ENCODE assay signal across 13 cellular contexts in the genomic region with DNA sequence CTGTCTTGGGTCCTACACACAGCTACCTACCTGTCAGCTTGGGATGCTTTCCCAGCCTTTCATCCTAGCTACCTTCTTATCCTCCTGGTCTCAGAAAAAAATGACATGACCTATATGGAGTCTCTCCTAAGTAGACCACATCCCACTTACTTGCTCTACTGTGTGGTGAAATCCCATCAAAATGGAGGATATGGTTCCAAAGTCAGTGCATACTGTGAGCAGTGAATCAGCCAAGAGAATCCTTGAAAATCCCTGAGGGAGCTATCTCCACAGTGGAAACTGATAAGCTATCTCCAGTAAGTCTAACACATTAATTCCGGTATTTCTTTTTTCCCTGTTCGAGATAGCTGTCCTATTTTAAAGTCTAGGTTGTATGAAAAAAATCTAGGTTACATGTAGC.
"Had no signal": no experiment of that assay in that cellular context is flagged by ENCODE, and none has a peak within 500 bp of the region (broad histone marks: within the 10 kb centered on the region; RNA-seq: fewer than 3 reads in every experiment).

No MANE protein-coding gene starts in this region.

- H3K9ac ChIP-seq: parathyroid adenoma had no signal

- DNase-seq: activated CD4-positive, alpha-beta T cell treated with anti-CD3 and anti-CD28 coated beads, Interleukin-2, amount 10 ng/mL, durations not matched to agents 7 days and 5 days; activated CD4-positive, CD25-positive, alpha-beta regulatory T cell; activated CD8-positive, alpha-beta memory T cell treated with anti-CD3 and anti-CD28 coated beads for 24 hours; activated naive CD4-positive, alpha-beta T cell treated with Interleukin-2 at 50 U/mL for 16 hours; activated naive CD8-positive, alpha-beta T cell treated with anti-CD3 and anti-CD28 coated beads, Interleukin-2, amount 50 U/mL, for 24 hours; cerebellar nuclear complex; endodermal cell; hypothalamus; left colon; stimulated activated CD4-positive, alpha-beta T cell treated with anti-CD3 and anti-CD28 coated beads, Interleukin-15, amount 100 ng/mL, for 24 hours; stimulated activated CD4-positive, alpha-beta T cell treated with anti-CD3 and anti-CD28 coated beads, Interleukin-4, amount 100 ng/mL, for 24 hours had no signal

- H3K36me3 ChIP-seq: gastroesophageal sphincter had no signal

- H3K4me3 ChIP-seq: gastroesophageal sphincter had no signal

- H3K9me3 ChIP-seq: gastroesophageal sphincter had no signal

- H3K79me2 ChIP-seq: parathyroid adenoma had no signal

- H3K27me3 ChIP-seq: gastroesophageal sphincter had no signal

- H3K4me1 ChIP-seq: parathyroid adenoma had no signal

- H3K27ac ChIP-seq: gastroesophageal sphincter, parathyroid adenoma had no signal
